18 cellular contexts compared by ENCODE assay signal in the genomic region with DNA sequence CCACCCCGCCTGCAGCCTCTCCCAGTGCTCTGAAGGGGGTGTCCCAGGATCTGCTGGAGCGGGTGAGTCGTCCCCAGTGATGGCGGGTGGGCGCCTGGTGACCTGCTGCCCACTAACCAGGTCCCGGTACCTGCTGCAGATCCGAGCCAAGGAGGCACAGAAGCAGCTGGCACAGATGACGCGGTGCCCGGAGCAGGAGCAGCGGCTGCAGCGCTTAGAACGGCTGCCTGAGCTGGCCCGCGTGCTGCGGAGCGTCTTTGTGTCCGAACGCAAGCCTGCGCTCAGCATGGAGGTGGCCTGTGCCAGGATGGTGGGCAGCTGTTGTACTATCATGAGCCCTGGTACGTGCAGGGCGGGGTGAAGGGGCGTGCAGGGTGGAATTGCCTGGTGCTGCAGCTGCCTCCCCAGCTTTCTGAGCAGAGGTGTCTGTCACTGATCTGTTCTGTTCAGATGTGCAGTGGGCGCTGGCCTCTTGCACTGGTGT. TPM values are rescaled to one million over a fixed set of nuclear protein-coding genes. Genes with fewer than 3 reads are reported as not detected.
DNase-seq lines count a peak whose midpoint lies in the region; ATAC-seq and TF ChIP-seq lines count a peak whose summit lies in the region.
"Had no signal": no experiment of that assay in that cellular context is flagged by ENCODE, and none has a peak within 500 bp of the region (broad histone marks: within the 10 kb centered on the region; RNA-seq: fewer than 3 reads in every experiment).

No MANE protein-coding gene starts in this region.

- H3K4me3 ChIP-seq in RWPE2 (ENCODE audit: severe bottlenecking): no peak overlapping the region
- H3K4me3 ChIP-seq: BLaER1 had no signal

- H3K27ac ChIP-seq in RWPE2 (ENCODE audit: poor library complexity, severe bottlenecking): no peak overlapping the region
- H3K27ac ChIP-seq: BLaER1 had no signal

- CTCF ChIA-PET in activated CD4-positive, alpha-beta T cell treated with anti-CD3 and anti-CD28 coated beads, Interleukin-2, amount 10 ng/mL, durations not matched to agents 7 days and 5 days (lab: Charles Lee): interaction anchor here (1.3 to 2.5 kb wide), 2 partner anchors 9 to 70 kb away, joined by 3 to 6 read pairs; no protein-coding TSS in a partner anchor

- H3K36me3 Mint-ChIP-seq in activated CD4-positive, alpha-beta T cell treated with anti-CD3 and anti-CD28 coated beads, Interleukin-2, amount 10 ng/mL, durations not matched to agents 24 days and 14 days (ENCODE audit: low read depth): peaks cover 45% of the 10 kb centered on the region
- H3K36me3 Mint-ChIP-seq in activated CD4-positive, alpha-beta T cell treated with anti-CD3 and anti-CD28 coated beads, Interleukin-2, amount 10 ng/mL, durations not matched to agents 7 days and 5 days (ENCODE audit: low read depth): peaks cover 24% of the 10 kb centered on the region
- no peaks in the 10 kb centered on the region for H3K36me3 Mint-ChIP-seq in neural crest cell (ENCODE audit: low read depth)

- DNase-seq in activated CD4-positive, alpha-beta T cell treated with anti-CD3 and anti-CD28 coated beads, Interleukin-2, amount 10 ng/mL, durations not matched to agents 24 days and 14 days: peak; percentile 63
- no peak for DNase-seq in activated CD4-positive, alpha-beta T cell treated with anti-CD3 and anti-CD28 coated beads, Interleukin-2, amount 10 ng/mL, durations not matched to agents 7 days and 5 days
- DNase-seq in RWPE2 (ENCODE audit: low spot score) (peak; percentile 72), neural crest cell (ENCODE audit: low read depth, low spot score) (no peak), A172 (ENCODE audit: low spot score) (no peak)
- no peak for DNase-seq in stimulated activated naive CD8-positive, alpha-beta T cell treated with anti-CD3 and anti-CD28 coated beads, Interleukin-15, amount 100 ng/mL, for 72 hours
- DNase-seq: activated CD4-positive, alpha-beta T cell treated with anti-CD3 and anti-CD28 coated beads, Interleukin-2, amount 50 U/mL, for 1 hour; activated naive CD4-positive, alpha-beta T cell treated with anti-CD3 and anti-CD28 coated beads, Interleukin-2, amount 10 ng/mL, durations not matched to agents 7 days and 5 days; Calu3; H7; NCI-H187; NCI-H69; occipital lobe; SHP77 had no signal

- peaks cover 13% of the 10 kb centered on the region for H3K4me1 Mint-ChIP-seq in activated CD4-positive, alpha-beta T cell treated with anti-CD3 and anti-CD28 coated beads, Interleukin-2, amount 10 ng/mL, durations not matched to agents 24 days and 14 days
- H3K4me1 Mint-ChIP-seq in activated CD4-positive, alpha-beta T cell treated with anti-CD3 and anti-CD28 coated beads, Interleukin-2, amount 10 ng/mL, durations not matched to agents 7 days and 5 days: peaks cover 23% of the 10 kb centered on the region
- peaks cover 21% of the 10 kb centered on the region for H3K4me1 Mint-ChIP-seq in neural crest cell
- peaks cover 73% of the 10 kb centered on the region for H3K4me1 Mint-ChIP-seq in stimulated activated naive CD8-positive, alpha-beta T cell treated with anti-CD3 and anti-CD28 coated beads, Interleukin-15, amount 100 ng/mL, for 72 hours

- H3K27me3 ChIP-seq in RWPE2 (ENCODE audit: insufficient read depth, poor library complexity, severe bottlenecking): no peaks in the 10 kb centered on the region
- H3K27me3 ChIP-seq: BLaER1 had no signal

- H3K4me1 ChIP-seq in RWPE2 (ENCODE audit: insufficient read depth, poor library complexity, severe bottlenecking): peaks cover 6% of the 10 kb centered on the region

- peak; percentile 27 for TF ChIP-seq POLR2A in GM15510 (IDR thresholded peaks at IDR 0.05; ENCODE audit: borderline replicate concordance, extremely low read depth, insufficient read length)

- no peaks in the 10 kb centered on the region for H3K9me3 Mint-ChIP-seq in activated CD4-positive, alpha-beta T cell treated with anti-CD3 and anti-CD28 coated beads, Interleukin-2, amount 10 ng/mL, durations not matched to agents 24 days and 14 days
- no peaks in the 10 kb centered on the region for H3K9me3 Mint-ChIP-seq in activated CD4-positive, alpha-beta T cell treated with anti-CD3 and anti-CD28 coated beads, Interleukin-2, amount 10 ng/mL, durations not matched to agents 7 days and 5 days
- no peaks in the 10 kb centered on the region for H3K9me3 Mint-ChIP-seq in neural crest cell
- H3K9me3 Mint-ChIP-seq in stimulated activated naive CD8-positive, alpha-beta T cell treated with anti-CD3 and anti-CD28 coated beads, Interleukin-15, amount 100 ng/mL, for 72 hours: no peaks in the 10 kb centered on the region
- H3K9me3 Mint-ChIP-seq: activated naive CD4-positive, alpha-beta T cell treated with anti-CD3 and anti-CD28 coated beads, Interleukin-2, amount 10 ng/mL, durations not matched to agents 7 days and 5 days; memory B cell had no signal

- H3K36me3 ChIP-seq in RWPE2 (ENCODE audit: low read depth): peaks cover 63% of the 10 kb centered on the region

- ATAC-seq in RWPE2 (ENCODE audit: low read depth): no peak
- ATAC-seq in HG02840 (IDR thresholded peaks at IDR 0.05; ENCODE audit: low FRiP score, unreplicated experiment): no peak
- ATAC-seq in stimulated activated naive CD8-positive, alpha-beta T cell treated with anti-CD3 and anti-CD28 coated beads, Interleukin-15, amount 100 ng/mL, for 72 hours: no peak

- peak overlapping the region; percentile 48 for H3K4me3 Mint-ChIP-seq in activated CD4-positive, alpha-beta T cell treated with anti-CD3 and anti-CD28 coated beads, Interleukin-2, amount 10 ng/mL, durations not matched to agents 24 days and 14 days
- H3K4me3 Mint-ChIP-seq in activated CD4-positive, alpha-beta T cell treated with anti-CD3 and anti-CD28 coated beads, Interleukin-2, amount 10 ng/mL, durations not matched to agents 7 days and 5 days: no peak overlapping the region
- H3K4me3 Mint-ChIP-seq in neural crest cell: peak overlapping the region; percentile 27
- H3K4me3 Mint-ChIP-seq in stimulated activated naive CD8-positive, alpha-beta T cell treated with anti-CD3 and anti-CD28 coated beads, Interleukin-15, amount 100 ng/mL, for 72 hours: peak overlapping the region in 1 of 2 donors; percentile 39
- H3K4me3 Mint-ChIP-seq: memory B cell had no signal

- H3K27ac Mint-ChIP-seq in activated CD4-positive, alpha-beta T cell treated with anti-CD3 and anti-CD28 coated beads, Interleukin-2, amount 10 ng/mL, durations not matched to agents 24 days and 14 days: no peak overlapping the region
- H3K27ac Mint-ChIP-seq in activated CD4-positive, alpha-beta T cell treated with anti-CD3 and anti-CD28 coated beads, Interleukin-2, amount 10 ng/mL, durations not matched to agents 7 days and 5 days: no peak overlapping the region
- no peak overlapping the region for H3K27ac Mint-ChIP-seq in neural crest cell (ENCODE audit: unreplicated experiment)
- H3K27ac Mint-ChIP-seq in stimulated activated naive CD8-positive, alpha-beta T cell treated with anti-CD3 and anti-CD28 coated beads, Interleukin-15, amount 100 ng/mL, for 72 hours: peak overlapping the region in 1 of 2 donors; percentile 86
- H3K27ac Mint-ChIP-seq: activated naive CD4-positive, alpha-beta T cell treated with anti-CD3 and anti-CD28 coated beads, Interleukin-2, amount 10 ng/mL, durations not matched to agents 7 days and 5 days; memory B cell had no signal

- no peaks in the 10 kb centered on the region for H3K27me3 Mint-ChIP-seq in activated CD4-positive, alpha-beta T cell treated with anti-CD3 and anti-CD28 coated beads, Interleukin-2, amount 10 ng/mL, durations not matched to agents 24 days and 14 days
- H3K27me3 Mint-ChIP-seq in activated CD4-positive, alpha-beta T cell treated with anti-CD3 and anti-CD28 coated beads, Interleukin-2, amount 10 ng/mL, durations not matched to agents 7 days and 5 days: no peaks in the 10 kb centered on the region
- peaks cover 14% of the 10 kb centered on the region for H3K27me3 Mint-ChIP-seq in neural crest cell (ENCODE audit: low read depth)
- H3K27me3 Mint-ChIP-seq in stimulated activated naive CD8-positive, alpha-beta T cell treated with anti-CD3 and anti-CD28 coated beads, Interleukin-15, amount 100 ng/mL, for 72 hours: no peaks in the 10 kb centered on the region
- H3K27me3 Mint-ChIP-seq: activated naive CD4-positive, alpha-beta T cell treated with anti-CD3 and anti-CD28 coated beads, Interleukin-2, amount 10 ng/mL, durations not matched to agents 7 days and 5 days; memory B cell had no signal

- H3K9me3 ChIP-seq in RWPE2 (ENCODE audit: severe bottlenecking): no peaks in the 10 kb centered on the region

- TF ChIP-seq CTCF in RWPE2 (IDR thresholded peaks at IDR 0.05; ENCODE audit: poor library complexity, severe bottlenecking) (no peak), neural crest cell (conservative IDR thresholded peaks at IDR 0.05) (no peak)

- POLR2A ChIA-PET in activated CD4-positive, alpha-beta T cell treated with anti-CD3 and anti-CD28 coated beads, Interleukin-2, amount 10 ng/mL, durations not matched to agents 7 days and 5 days (lab: Charles Lee): no interaction called here

- intact Hi-C loops in activated CD4-positive, alpha-beta T cell treated with anti-CD3 and anti-CD28 coated beads, Interleukin-2, amount 10 ng/mL, durations not matched to agents 24 days and 14 days (cut with micrococcal nuclease): no loop called here

RNA-seq across cellular contexts. Expression of gene CDT1, which starts 3.6 kb away (rescaled TPM):
- total RNA-seq in activated CD4-positive, alpha-beta T cell treated with anti-CD3 and anti-CD28 coated beads, Interleukin-2, amount 10 ng/mL, durations not matched to agents 24 days and 14 days: 93.2 and 98.3 TPM in 2 replicates
- total RNA-seq in activated CD4-positive, alpha-beta T cell treated with anti-CD3 and anti-CD28 coated beads, Interleukin-2, amount 10 ng/mL, durations not matched to agents 7 days and 5 days: 100 to 1,000 TPM; 113 to 119 TPM
- 79.6 and 79.9 TPM in 2 replicates for total RNA-seq in neural crest cell
- 29.3 and 39.2 TPM in 2 replicates for total RNA-seq in A172 (2014; rRNA removed; shearing (Covaris generic))

RNA-seq across cellular contexts. Expression of gene APRT, which starts 4.5 kb away (rescaled TPM):
- total RNA-seq in activated CD4-positive, alpha-beta T cell treated with anti-CD3 and anti-CD28 coated beads, Interleukin-2, amount 10 ng/mL, durations not matched to agents 24 days and 14 days: 312 and 314 TPM in 2 replicates
- 100 to 1,000 TPM in 1 of 2 experiments, 10 to 100 TPM in 1; 86.2 to 112 TPM for total RNA-seq in activated CD4-positive, alpha-beta T cell treated with anti-CD3 and anti-CD28 coated beads, Interleukin-2, amount 10 ng/mL, durations not matched to agents 7 days and 5 days
- 114 and 116 TPM in 2 replicates for total RNA-seq in neural crest cell
- 255 and 258 TPM in 2 replicates for total RNA-seq in A172 (2014; rRNA removed; shearing (Covaris generic))

RNA-seq across cellular contexts. Expression of gene PIEZO1, which starts 22.2 kb away (rescaled TPM):
- total RNA-seq in activated CD4-positive, alpha-beta T cell treated with anti-CD3 and anti-CD28 coated beads, Interleukin-2, amount 10 ng/mL, durations not matched to agents 24 days and 14 days: 219 and 226 TPM in 2 replicates
- 100 to 1,000 TPM; 239 to 303 TPM for total RNA-seq in activated CD4-positive, alpha-beta T cell treated with anti-CD3 and anti-CD28 coated beads, Interleukin-2, amount 10 ng/mL, durations not matched to agents 7 days and 5 days
- total RNA-seq in neural crest cell: 17.8 and 20.7 TPM in 2 replicates
- 186 and 226 TPM in 2 replicates for total RNA-seq in A172 (2014; rRNA removed; shearing (Covaris generic))

RNA-seq across cellular contexts. Expression of gene GALNS, which starts 49.6 kb away (rescaled TPM):
- 23.2 and 23.4 TPM in 2 replicates for total RNA-seq in activated CD4-positive, alpha-beta T cell treated with anti-CD3 and anti-CD28 coated beads, Interleukin-2, amount 10 ng/mL, durations not matched to agents 24 days and 14 days
- total RNA-seq in activated CD4-positive, alpha-beta T cell treated with anti-CD3 and anti-CD28 coated beads, Interleukin-2, amount 10 ng/mL, durations not matched to agents 7 days and 5 days: 10 to 100 TPM; 29.4 to 35.7 TPM
- 19.7 and 20.1 TPM in 2 replicates for total RNA-seq in neural crest cell
- 25.8 and 34.3 TPM in 2 replicates for total RNA-seq in A172 (2014; rRNA removed; shearing (Covaris generic))

RNA-seq across cellular contexts. Expression of gene TRAPPC2L, which starts 49.7 kb away (rescaled TPM):
- total RNA-seq in activated CD4-positive, alpha-beta T cell treated with anti-CD3 and anti-CD28 coated beads, Interleukin-2, amount 10 ng/mL, durations not matched to agents 24 days and 14 days: 62.1 and 67.1 TPM in 2 replicates
- 10 to 100 TPM; 47.7 to 55.7 TPM for total RNA-seq in activated CD4-positive, alpha-beta T cell treated with anti-CD3 and anti-CD28 coated beads, Interleukin-2, amount 10 ng/mL, durations not matched to agents 7 days and 5 days
- 89.8 and 95.1 TPM in 2 replicates for total RNA-seq in neural crest cell
- 52.9 and 78.8 TPM in 2 replicates for total RNA-seq in A172 (2014; rRNA removed; shearing (Covaris generic))

Comparison
In these comparisons a context has a peak if more than half of its experiments do, and no peak if none do; other contexts are left out.
1. DNase-seq: peak in activated CD4-positive, alpha-beta T cell treated with anti-CD3 and anti-CD28 coated beads, Interleukin-2, amount 10 ng/mL, durations not matched to agents 24 days and 14 days (single experiment) and RWPE2 (single experiment); none in activated CD4-positive, alpha-beta T cell treated with anti-CD3 and anti-CD28 coated beads, Interleukin-2, amount 10 ng/mL, durations not matched to agents 7 days and 5 days (single experiment), neural crest cell (single experiment), stimulated activated naive CD8-positive, alpha-beta T cell treated with anti-CD3 and anti-CD28 coated beads, Interleukin-15, amount 100 ng/mL, for 72 hours (0 of 2) and A172 (single experiment).